4 cellular contexts compared by ENCODE assay signal in genomic region chr1:236366681-236367080, GRCh38. TPM values are rescaled to one million over a fixed set of nuclear protein-coding genes. Genes with fewer than 3 reads are reported as not detected.
"Had no signal": no experiment of that assay in that cellular context is flagged by ENCODE, and none has a peak within 500 bp of the region (broad histone marks: within the 10 kb centered on the region; RNA-seq: fewer than 3 reads in every experiment).

No MANE protein-coding gene starts in this region.

RNA-seq across cellular contexts. Expression of gene EDARADD, which starts 27.4 kb away (rescaled TPM):
- total RNA-seq: dermis blood vessel endothelial cell, gastrocnemius medialis, glomerular endothelial cell, lung microvascular endothelial cell had no signal
